In genomic region chr17:58528443-58528842, GRCh38 we compare ENCODE assay signal across 28 cellular contexts. TPM values are rescaled to one million over a fixed set of nuclear protein-coding genes. Genes with fewer than 3 reads are reported as not detected.
DNase-seq lines count a peak whose midpoint lies in the region; ATAC-seq, FAIRE-seq and TF ChIP-seq lines count a peak whose summit lies in the region.
"Had no signal": no experiment of that assay in that cellular context is flagged by ENCODE, and none has a peak within 500 bp of the region (broad histone marks: within the 10 kb centered on the region; RNA-seq: fewer than 3 reads in every experiment).

No MANE protein-coding gene starts in this region.

- no peaks in the 10 kb centered on the region for H3K9me1 ChIP-seq in endothelial cell of umbilical vein (replicated peaks; ENCODE audit: control insufficient read depth, extremely low read depth, insufficient read depth, low read length)

- intact Hi-C loops in left ventricle myocardium inferior (cut with micrococcal nuclease) (no loop called here), left ventricle myocardium superior (cut with micrococcal nuclease) (no loop called here), endothelial cell of umbilical vein (cut with micrococcal nuclease) (loop anchor here (10.0 kb wide), 1 partner anchor 1444 kb away; the partner anchor contains the start of gene AKAP1)

- H3K4me1 ChIP-seq in left ventricle myocardium inferior = peaks cover 83% of the 10 kb centered on the region
- peaks cover 26% of the 10 kb centered on the region for H3K4me1 ChIP-seq in endothelial cell of umbilical vein (ENCODE audit: control insufficient read depth, extremely low read depth, insufficient read depth, low read length)
- peaks cover 10 to 15% of the 10 kb centered on the region in 2 donors for H3K4me1 ChIP-seq in neuronal stem cell (ENCODE audit: control insufficient read depth in 2 of 2, insufficient read depth in 1 of 2, low read depth in 1 of 2, low read length in 2 of 2)
- peaks cover 35 to 62% (median 48%) of the 10 kb centered on the region in 4 donors for H3K4me1 ChIP-seq in upper lobe of left lung

- no peak for ATAC-seq in left ventricle myocardium superior
- ATAC-seq in upper lobe of left lung (ENCODE audit: low FRiP score in 2 of 2) = no peak
- no peak for ATAC-seq in HG02642 (IDR thresholded peaks at IDR 0.05; ENCODE audit: poor library complexity, unreplicated experiment)
- ATAC-seq: activated T-cell treated with anti-CD3 and anti-CD28 coated beads, Interleukin-2, amount 50 U/mL, for 4 hours; mucosa of descending colon; T-cell had no signal

- H2AFZ ChIP-seq in endothelial cell of umbilical vein (ENCODE audit: low read depth, low read length) (no peak overlapping the region), neuronal stem cell (ENCODE audit: low read length) (no peak overlapping the region)

- TF ChIP-seq EP300 in upper lobe of left lung (IDR thresholded peaks at IDR 0.05) = no peak

- H3K9ac ChIP-seq in endothelial cell of umbilical vein (replicated peaks; ENCODE audit: extremely low read depth, insufficient read depth, low read length) (no peak overlapping the region), neuronal stem cell (ENCODE audit: low read depth, low read length, poor library complexity) (no peak overlapping the region)

- CTCF ChIA-PET in endothelial cell of umbilical vein (lab: Charles Lee) = interaction anchor here (1.4 to 2.0 kb wide), 5 partner anchors 8 to 477 kb away, joined by 5 to 9 read pairs (median 6); partner anchors contain the start of gene MTMR4

- DNase-seq in left ventricle myocardium inferior (no peak), left ventricle myocardium superior (no peak), endothelial cell of umbilical vein (ENCODE audit: low read depth, low spot score) (peak; percentile 69), neuronal stem cell (ENCODE audit: low spot score) (no peak), upper lobe of left lung (no peak), retina (no peak), HuH-7 (ENCODE audit: low spot score) (no peak)
- DNase-seq: activated CD4-positive, alpha-beta T cell treated with anti-CD3 and anti-CD28 coated beads for 1 hour; activated CD8-positive, alpha-beta memory T cell treated with anti-CD3 and anti-CD28 coated beads for 24 hours; activated naive CD4-positive, alpha-beta T cell treated with Interleukin-2 at 50 U/mL for 16 hours; activated T-cell treated with anti-CD3 and anti-CD28 coated beads, Interleukin-2, amount 50 U/mL, for 4 hours; CD8-positive, alpha-beta memory T cell; effector CD8-positive, alpha-beta T cell; foreskin melanocyte; GF-D8; Karpas-422; mucosa of descending colon; NCI-H187 treated with DMSO at 0.1 percent for 48 hours; NCI-H82; SIG-M5; stimulated activated CD4-positive, alpha-beta T cell treated with anti-CD3 and anti-CD28 coated beads, Interleukin-4, amount 100 ng/mL, for 24 hours; stimulated activated naive CD4-positive, alpha-beta T cell treated with Interleukin-2 at 50 U/mL for 16 hours; T-cell; transverse colon had no signal

- H2BK5ac ChIP-seq in neuronal stem cell (ENCODE audit: low read length) = no peak overlapping the region

- no peaks in the 10 kb centered on the region for H3K79me2 ChIP-seq in endothelial cell of umbilical vein (ENCODE audit: control insufficient read depth, insufficient read depth, low read length)

- no peak overlapping the region for H3K4me2 ChIP-seq in endothelial cell of umbilical vein (ENCODE audit: insufficient read depth, low read length)
- H3K4me2 ChIP-seq in neuronal stem cell (ENCODE audit: insufficient read depth, low read length, poor library complexity, severe bottlenecking) = no peak overlapping the region

- H2BK12ac ChIP-seq in neuronal stem cell (ENCODE audit: low read length) = no peak overlapping the region

- H3K4me3 ChIP-seq in left ventricle myocardium inferior (peak overlapping the region; percentile 43), endothelial cell of umbilical vein (replicated peaks in 1 of 3; ENCODE audit: insufficient read depth in 1 of 3, low read depth in 1 of 3, low read length in 3 of 3) (no peak overlapping the region), neuronal stem cell (ENCODE audit: low read length in 2 of 2) (no peak overlapping the region), upper lobe of left lung (peak overlapping the region in 3 of 4 donors; percentile 23 to 35 (median 33))
- H3K4me3 ChIP-seq: mucosa of descending colon, transverse colon had no signal

- TF ChIP-seq POLR2A in endothelial cell of umbilical vein (IDR thresholded peaks at IDR 0.05; ENCODE audit: low read depth, low read length) = no peak
- TF ChIP-seq POLR2A in upper lobe of left lung (IDR thresholded peaks at IDR 0.05) = no peak

- POLR2A ChIA-PET in endothelial cell of umbilical vein (lab: Charles Lee) = interaction anchor here (2.2 kb wide), 1 partner anchor 103 kb away, joined by 11 read pairs; no protein-coding TSS in a partner anchor

- no CpG with 5 or more reads among the region's 3 CpGs for WGBS in neuronal stem cell (ENCODE audit: extremely low coverage in 2 of 2, insufficient read length in 2 of 2, insufficient replicate concordance in 1 of 2), 2 donors
- 24 to 29% methylated on average over 3 of the region's 3 CpGs for WGBS in upper lobe of left lung, 2 donors

- peaks cover 11% of the 10 kb centered on the region for H3K36me3 ChIP-seq in left ventricle myocardium inferior
- H3K36me3 ChIP-seq in endothelial cell of umbilical vein (ENCODE audit: control insufficient read depth in 2 of 2, extremely low read depth in 1 of 2, insufficient read depth in 2 of 2, low read length in 2 of 2) = no peaks in the 10 kb centered on the region
- H3K36me3 ChIP-seq in neuronal stem cell (replicated peaks in 1 of 2; ENCODE audit: control insufficient read depth in 2 of 2, insufficient read depth in 2 of 2, low read length in 2 of 2) = no peaks in the 10 kb centered on the region
- H3K36me3 ChIP-seq in upper lobe of left lung = no peaks in the 10 kb centered on the region
- H3K36me3 ChIP-seq: transverse colon had no signal

- peak overlapping the region; percentile 82 for H3K27ac ChIP-seq in left ventricle myocardium inferior (replicated peaks)
- H3K27ac ChIP-seq in endothelial cell of umbilical vein (ENCODE audit: insufficient read depth, low read depth, low read length) = no peak overlapping the region
- no peak overlapping the region for H3K27ac ChIP-seq in neuronal stem cell (replicated peaks; ENCODE audit: low read length)
- peak overlapping the region; percentile 56 to 80 (median 74) for H3K27ac ChIP-seq in upper lobe of left lung

- H3K14ac ChIP-seq in neuronal stem cell (ENCODE audit: low read length) = no peak overlapping the region

- H3K9me3 ChIP-seq in left ventricle myocardium inferior (replicated peaks) (no peaks in the 10 kb centered on the region), endothelial cell of umbilical vein (replicated peaks; ENCODE audit: control insufficient read depth, insufficient read depth, low read length) (no peaks in the 10 kb centered on the region), neuronal stem cell (replicated peaks in 1 of 2; ENCODE audit: control insufficient read depth in 2 of 2, insufficient read depth in 1 of 2, low read depth in 1 of 2, low read length in 2 of 2) (no peaks in the 10 kb centered on the region), upper lobe of left lung (no peaks in the 10 kb centered on the region)
- H3K9me3 ChIP-seq: mucosa of descending colon, transverse colon had no signal

- dilution Hi-C loops in endothelial cell of umbilical vein (cut with MboI; ENCODE audit: extremely low pct_ligation_motif_present, low sequenced_read_pairs) = no loop called here

- TF ChIP-seq CTCF in left ventricle myocardium inferior (IDR thresholded peaks at IDR 0.05; ENCODE audit: borderline replicate concordance) (no peak), endothelial cell of umbilical vein (IDR thresholded peaks at IDR 0.05; ENCODE audit: extremely low read depth in 1 of 2, insufficient read depth in 1 of 2, low read depth in 1 of 2, low read length in 2 of 2) (no peak), upper lobe of left lung (IDR thresholded peaks at IDR 0.05) (no peak)

- no TSS peak for BruUV-seq in endothelial cell of umbilical vein (replicated peaks; lab: Mats Ljungman, UMichigan)

- H3K18ac ChIP-seq in neuronal stem cell (ENCODE audit: low read length) = no peak overlapping the region

- H2BK120ac ChIP-seq in neuronal stem cell (ENCODE audit: low read depth, low read length) = no peak overlapping the region

- H2AK5ac ChIP-seq in neuronal stem cell (ENCODE audit: low read depth, low read length) = no peak overlapping the region

- peak overlapping the region; percentile 12 for H3K23ac ChIP-seq in neuronal stem cell (ENCODE audit: low read depth, low read length, poor library complexity)

- H3K79me1 ChIP-seq in neuronal stem cell (ENCODE audit: low read depth, low read length) = no peaks in the 10 kb centered on the region

- no peak overlapping the region for H3K4ac ChIP-seq in neuronal stem cell (ENCODE audit: low read length)

- H4K8ac ChIP-seq in neuronal stem cell (ENCODE audit: low read depth, low read length) = no peak overlapping the region

- peak; percentile 67 for FAIRE-seq in endothelial cell of umbilical vein (lab: Jason Lieb, UNC)
- FAIRE-seq: A204.1, keratinocyte had no signal

- H3K27me3 ChIP-seq in left ventricle myocardium inferior (ENCODE audit: low read depth) (no peaks in the 10 kb centered on the region), endothelial cell of umbilical vein (ENCODE audit: control insufficient read depth in 2 of 2, insufficient read depth in 2 of 2, low read length in 2 of 2) (peaks cover 0 to 2% of the 10 kb centered on the region in 2 experiments), neuronal stem cell (ENCODE audit: control insufficient read depth in 3 of 3, insufficient read depth in 3 of 3, low read depth in 1 of 3, low read length in 3 of 3) (peaks cover 0 to 66% (median 2%) of the 10 kb centered on the region in 3 experiments), upper lobe of left lung (no peaks in the 10 kb centered on the region)

- H4K91ac ChIP-seq in neuronal stem cell (ENCODE audit: low read depth, low read length, poor library complexity) = no peak overlapping the region

- no peak overlapping the region for H2BK15ac ChIP-seq in neuronal stem cell (ENCODE audit: low read length)

- H4K20me1 ChIP-seq in endothelial cell of umbilical vein (replicated peaks; ENCODE audit: control insufficient read depth, extremely low read depth, insufficient read depth, low read length) = no peaks in the 10 kb centered on the region

RNA-seq across cellular contexts. Expression of gene MTMR4, which starts 14.0 kb away (rescaled TPM):
- 24.0 TPM for total RNA-seq in left ventricle myocardium inferior
- 12.6 TPM for total RNA-seq in left ventricle myocardium superior
- 38.3 and 41.0 TPM in 2 replicates for total RNA-seq in endothelial cell of umbilical vein
- 16.2 and 25.1 TPM in 2 replicates for polyA plus RNA-seq in endothelial cell of umbilical vein
- 16.5 and 17.6 TPM in 2 replicates for polyA plus RNA-seq in endothelial cell of umbilical vein (2011; cell fraction: cytosol; rRNA removed)
- 51.9 and 52.1 TPM in 2 replicates for polyA plus RNA-seq in endothelial cell of umbilical vein (2011; cell fraction: nucleus; rRNA removed)
- polyA plus RNA-seq in endothelial cell of umbilical vein (2012) = 16.7 and 20.3 TPM in 2 replicates
- 137 and 138 TPM in 2 replicates for polyA minus RNA-seq in endothelial cell of umbilical vein
- 28.4 TPM for polyA minus RNA-seq in endothelial cell of umbilical vein (2011; cell fraction: cytosol; rRNA and poly(A)+ RNA removed)
- 27.9 and 34.9 TPM in 2 replicates for polyA minus RNA-seq in endothelial cell of umbilical vein (2011; cell fraction: nucleus; rRNA and poly(A)+ RNA removed)
- 18.5 TPM for polyA plus RNA-seq in neuronal stem cell (2013, experiment 1 of 2)
- 19.4 TPM for polyA plus RNA-seq in neuronal stem cell (2013, experiment 2 of 2)
- total RNA-seq in upper lobe of left lung = 10 to 100 TPM; 19.6 to 56.6 (median 34.9) TPM

RNA-seq across cellular contexts. Expression of gene HSF5, which starts 40.2 kb away (rescaled TPM):
- total RNA-seq in left ventricle myocardium inferior (not detected), left ventricle myocardium superior (not detected), endothelial cell of umbilical vein (0.07 TPM in 1 of 2 replicates, not detected in the other), upper lobe of left lung (under 1 TPM in 5 of 6 donors, not detected in 1; 0.07 to 0.39 (median 0.30) TPM)
- polyA plus RNA-seq in endothelial cell of umbilical vein = 0.02 and 0.03 TPM in 2 replicates
- polyA plus RNA-seq in endothelial cell of umbilical vein (2011; cell fraction: cytosol; rRNA removed) = 0.01 and 0.03 TPM in 2 replicates
- polyA plus RNA-seq in endothelial cell of umbilical vein (2011; cell fraction: nucleus; rRNA removed) = 0.04 and 0.07 TPM in 2 replicates
- not detected in 2 replicates for polyA plus RNA-seq in endothelial cell of umbilical vein (2012)
- 0.07 TPM in 1 of 2 replicates, not detected in the other for polyA minus RNA-seq in endothelial cell of umbilical vein
- polyA minus RNA-seq in endothelial cell of umbilical vein (2011; cell fraction: cytosol; rRNA and poly(A)+ RNA removed) = not detected
- 0.10 and 0.24 TPM in 2 replicates for polyA minus RNA-seq in endothelial cell of umbilical vein (2011; cell fraction: nucleus; rRNA and poly(A)+ RNA removed)
- not detected for polyA plus RNA-seq in neuronal stem cell (2013, experiment 1 of 2)
- polyA plus RNA-seq in neuronal stem cell (2013, experiment 2 of 2) = not detected
- total RNA-seq: HT-29 had no signal

Comparison
In these comparisons a context has a peak if more than half of its experiments do, and no peak if none do; other contexts are left out.
1. H3K27ac ChIP-seq: peak in left ventricle myocardium inferior (single experiment) and upper lobe of left lung (4 of 4); none in endothelial cell of umbilical vein (single experiment) and neuronal stem cell (single experiment).
2. H3K4me3 ChIP-seq: peak in left ventricle myocardium inferior (single experiment) and upper lobe of left lung (3 of 4); none in endothelial cell of umbilical vein (0 of 3) and neuronal stem cell (0 of 2).